ENCODE assay signal across 20 cellular contexts in the genomic region with DNA sequence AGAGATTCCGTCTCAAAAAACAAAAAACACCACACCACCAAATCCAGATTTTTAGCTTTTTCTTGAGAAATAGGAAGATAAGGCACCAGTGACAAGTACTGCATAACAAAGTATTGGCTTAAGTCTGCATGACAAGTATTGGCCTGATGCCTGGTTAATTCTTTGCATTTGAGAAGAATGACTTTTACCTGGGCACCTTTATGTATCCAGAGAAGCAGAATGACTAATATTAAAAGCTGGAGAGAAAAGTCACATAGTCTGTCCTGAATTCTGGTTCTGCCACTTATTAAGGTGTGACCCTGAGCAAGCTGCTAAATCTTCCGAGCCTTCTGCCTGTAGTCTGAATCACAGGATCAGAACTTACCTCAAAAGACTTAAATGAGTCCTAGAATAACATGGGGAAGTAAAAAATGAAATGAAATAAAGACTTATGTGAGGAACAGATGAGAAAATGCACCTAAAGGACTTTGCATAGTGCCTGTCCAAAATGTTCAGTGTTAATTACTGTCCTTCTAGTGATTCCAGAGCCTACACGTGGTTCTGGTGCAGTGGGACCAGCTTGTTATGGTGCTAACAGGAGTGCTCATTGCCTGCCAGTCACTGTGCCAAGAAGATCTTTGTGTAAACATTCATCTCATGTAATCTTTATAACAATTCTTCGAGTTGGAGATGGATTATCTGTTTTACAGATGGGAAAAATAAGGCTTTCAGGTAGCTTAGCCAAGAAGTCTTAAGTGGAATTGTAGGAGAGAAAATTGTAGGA. TPM values are rescaled to one million over a fixed set of nuclear protein-coding genes. Genes with fewer than 3 reads are reported as not detected.
DNase-seq lines count a peak whose midpoint lies in the region; ATAC-seq, FAIRE-seq and TF ChIP-seq lines count a peak whose summit lies in the region.
"Had no signal": no experiment of that assay in that cellular context is flagged by ENCODE, and none has a peak within 500 bp of the region (broad histone marks: within the 10 kb centered on the region; RNA-seq: fewer than 3 reads in every experiment).

No MANE protein-coding gene starts in this region.

- TF ChIP-seq EP300 in A549 (IDR thresholded peaks at IDR 0.05), result no peak

- POLR2A ChIA-PET in A549 (lab: Yijun Ruan, JAX), result interaction anchor here (1.0 kb wide), 1 partner anchor 32 kb away, joined by 5 read pairs; a partner anchor contains a TSS
- POLR2A ChIA-PET in PC-9 (lab: Charles Lee; ENCODE audit: unreplicated experiment), result interaction anchor here (1.0 kb wide), 1 partner anchor 32 kb away, joined by 5 read pairs; a partner anchor contains a TSS

- H3K27me3 ChIP-seq in PC-9 (ENCODE audit: insufficient read depth, low read depth), result no peaks in the 10 kb centered on the region
- no peaks in the 10 kb centered on the region for H3K27me3 ChIP-seq in right lobe of liver
- H3K27me3 ChIP-seq: gastroesophageal sphincter had no signal

- H3K9me3 ChIP-seq in A549 (no peaks in the 10 kb centered on the region), PC-9 (ENCODE audit: insufficient read depth, low read depth) (no peaks in the 10 kb centered on the region; the same call in 1 of the 2 replicates), right lobe of liver (no peaks in the 10 kb centered on the region)
- H3K9me3 ChIP-seq: gastroesophageal sphincter had no signal

- H3F3A ChIP-seq in PC-9 (ENCODE audit: insufficient read depth, low read depth), result peaks cover 52% of the 10 kb centered on the region

- H3K9me2 ChIP-seq in PC-9 (ENCODE audit: insufficient read depth), result no peaks in the 10 kb centered on the region

- ATAC-seq in A549, result peak; percentile 58 to 81
- ATAC-seq in right lobe of liver, result peak; percentile 48 to 64 (median 56)
- ATAC-seq: gastroesophageal sphincter, left cardiac atrium had no signal

- H3K36me3 ChIP-seq in PC-9 (ENCODE audit: low read depth) (peaks cover 23% of the 10 kb centered on the region; the same call in 1 of the 2 replicates), right lobe of liver (peaks cover 0 to 26% (median 7%) of the 10 kb centered on the region in 4 donors)

- CTCF ChIA-PET in A549 (lab: Yijun Ruan, JAX) (interaction anchor here (0.7 to 2.9 kb wide), 3 partner anchors 10 to 299 kb away, joined by 3 to 12 read pairs (median 4); no protein-coding TSS in a partner anchor), PC-9 (lab: Charles Lee) (interaction anchor here (0.5 to 1.2 kb wide), 3 partner anchors 26 to 1306 kb away, joined by 4 to 8 read pairs (median 6); no protein-coding TSS in a partner anchor)

- intact Hi-C loops in PC-9 (cut with micrococcal nuclease; ENCODE audit: unreplicated experiment) (no loop called here), right lobe of liver (cut with DNase I) (no loop called here)

- no peaks in the 10 kb centered on the region for H4K20me1 ChIP-seq in PC-9 (ENCODE audit: insufficient read depth)

- no peak for TF ChIP-seq CTCF in A549 (IDR thresholded peaks at IDR 0.05)
- no peak for TF ChIP-seq CTCF in PC-9 (conservative IDR thresholded peaks at IDR 0.05)
- no peak for TF ChIP-seq CTCF in right lobe of liver (IDR thresholded peaks at IDR 0.05)
- TF ChIP-seq CTCF in coronary artery (IDR thresholded peaks at IDR 0.05), result no peak

- H3K4me1 ChIP-seq in A549 (peaks cover 49% of the 10 kb centered on the region), PC-9 (replicated peaks; ENCODE audit: insufficient read depth) (peaks cover 31% of the 10 kb centered on the region), right lobe of liver (peaks cover 0 to 39% (median 0%) of the 10 kb centered on the region in 4 donors)

- no peak for TF ChIP-seq POLR2A in A549 (IDR thresholded peaks at IDR 0.05; ENCODE audit: low read length)
- TF ChIP-seq POLR2A in right lobe of liver (IDR thresholded peaks at IDR 0.05), result no peak

- no peaks in the 10 kb centered on the region for H3K79me2 ChIP-seq in PC-9 (ENCODE audit: low read depth)

- FAIRE-seq in A549 (lab: Jason Lieb, UNC), result no peak

- H3K27ac ChIP-seq in A549 (peak overlapping the region; percentile 59 to 71), PC-9 (peak overlapping the region; percentile 87), epithelial cell of prostate (peak overlapping the region; percentile 82), right lobe of liver (peak overlapping the region in 2 of 3 donors; percentile 6 to 50), caudate nucleus (ENCODE audit: low read depth, low read length) (no peak overlapping the region), coronary artery (peak overlapping the region in 1 of 2 donors; percentile 23)
- H3K27ac ChIP-seq: gastroesophageal sphincter had no signal

- H3K4me3 ChIP-seq in A549 (no peak overlapping the region), PC-9 (no peak overlapping the region), right lobe of liver (no peak overlapping the region), coronary artery (no peak overlapping the region)
- H3K4me3 ChIP-seq: gastroesophageal sphincter had no signal

- peak in 1 of 2 experiments; percentile 55 for DNase-seq in A549 (ENCODE audit: low read depth in 1 of 2, low spot score in 1 of 2)
- peak; percentile 24 to 95 for DNase-seq in PC-9
- DNase-seq in epithelial cell of prostate (ENCODE audit: low read depth, low spot score), result peak; percentile 83
- DNase-seq in right lobe of liver, result no peak
- no peak for DNase-seq in caudate nucleus (lab: John Stamatoyannopoulos, UW)
- DNase-seq in coronary artery (ENCODE audit: low spot score), result no peak
- no peak for DNase-seq in stimulated activated CD4-positive, alpha-beta T cell treated with anti-CD3 and anti-CD28 coated beads, Interleukin-15, amount 100 ng/mL, for 24 hours
- no peak for DNase-seq in RKO (ENCODE audit: low spot score)
- DNase-seq: activated CD4-positive, alpha-beta T cell treated with anti-CD3 and anti-CD28 coated beads, Interleukin-2, amount 50 U/mL, for 48 hours; activated T-cell treated with anti-CD3 and anti-CD28 coated beads for 4 hours; CD4-positive, CD25-positive, alpha-beta regulatory T cell; HFFc6; left cardiac atrium; midbrain; MV-4-11; NCI-H1930; nephron progenitor cell; NK-92 treated with Interleukin-12 subunit alpha and Interleukin-12 subunit beta, amount 100 ng/mL, for 24 hours; substantia nigra had no signal

- no TSS peak for BruUV-seq in PC-9 (replicated peaks; lab: Mats Ljungman, UMichigan)

- peak overlapping the region; percentile 44; the same call in 1 of the 2 replicates for H2AFZ ChIP-seq in PC-9

- H3K4me2 ChIP-seq in A549 (peak overlapping the region; percentile 20; the same call in 2 of the 3 replicates), PC-9 (peak overlapping the region; percentile 50)

- no peak for TF ChIP-seq RAD21 in A549 (conservative IDR thresholded peaks at IDR 0.05 in 1 of 2, IDR thresholded peaks at IDR 0.05 in 1 of 2)

- 34% methylated on average over 4 of the region's 4 CpGs for WGBS in A549 (ENCODE audit: missing lambda C conversion rate)
- 46% methylated on average over 2 of the region's 4 CpGs for WGBS in right lobe of liver (ENCODE audit: insufficient coverage, low coverage, low lambda C conversion rate, missing lambda C conversion rate)

TF ChIP-seq in A549, 52 proteins besides CTCF, POLR2A, EP300 and RAD21 (continues in another document):
- TF ChIP-seq, protein P1, sequence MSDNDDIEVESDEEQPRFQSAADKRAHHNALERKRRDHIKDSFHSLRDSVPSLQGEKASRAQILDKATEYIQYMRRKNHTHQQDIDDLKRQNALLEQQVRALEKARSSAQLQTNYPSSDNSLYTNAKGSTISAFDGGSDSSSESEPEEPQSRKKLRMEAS (IDR thresholded peaks at IDR 0.05), result 0 out of 2 replicates have a peak, but pooled peaks have one; percentile 47
- TF ChIP-seq BHLHE40 (IDR thresholded peaks at IDR 0.05; ENCODE audit: low read depth, low read length), result no peak
- no peak for TF ChIP-seq ZC3H11A (IDR thresholded peaks at IDR 0.05)
- TF ChIP-seq GATA3 (IDR thresholded peaks at IDR 0.05; ENCODE audit: borderline replicate concordance), result no peak
- TF ChIP-seq HDAC2 (IDR thresholded peaks at IDR 0.05), result no peak
- TF ChIP-seq JUNB (IDR thresholded peaks at IDR 0.05), result no peak
- TF ChIP-seq ESRRA (IDR thresholded peaks at IDR 0.05; ENCODE audit: borderline replicate concordance, low read length), result no peak
- no peak for TF ChIP-seq KDM1A (IDR thresholded peaks at IDR 0.05; ENCODE audit: low read depth)
- 0 out of 2 replicates have a peak, but pooled peaks have one; percentile 54 for TF ChIP-seq TP53 (CRISPR knock-in tag; IDR thresholded peaks at IDR 0.05)
- no peak for TF ChIP-seq FOSL2 (IDR thresholded peaks at IDR 0.05)
- TF ChIP-seq FOSL2 (CRISPR knock-in tag; IDR thresholded peaks at IDR 0.05), result no peak
- TF ChIP-seq JUN (IDR thresholded peaks at IDR 0.05), result no peak; a peak in 1 of 5 replicates
- no peak for TF ChIP-seq MYC (IDR thresholded peaks at IDR 0.05; ENCODE audit: borderline replicate concordance, low read length)
- TF ChIP-seq RNF2 (IDR thresholded peaks at IDR 0.05; ENCODE audit: borderline replicate concordance, low read depth), result no peak
- TF ChIP-seq CEBPB (IDR thresholded peaks at IDR 0.05), result no peak
- no peak for TF ChIP-seq HOXB13 (CRISPR knock-in tag; IDR thresholded peaks at IDR 0.05; ENCODE audit: low read depth)

RNA-seq across cellular contexts. Expression of a gene that starts 31.6 kb away (rescaled TPM):
- polyA plus RNA-seq in A549 (2011; rRNA removed) (417 and 610 TPM in 2 replicates), A549 (2017; fragmentation: RNase III; extraction: RNeasy Plus Mini Kit Qiagen cat#74134 plus additional on column Dnase treatment) (597 to 691 TPM (median 679 TPM) in 3 replicates)
- 219 and 276 TPM in 2 replicates for polyA plus RNA-seq in A549 (2012; cell fraction: cytosol; rRNA removed)
- 133 and 438 TPM in 2 replicates for polyA plus RNA-seq in A549 (2012; cell fraction: nucleus; rRNA removed)
- polyA minus RNA-seq in A549 (2011; rRNA and poly(A)+ RNA removed), result 250 and 294 TPM in 2 replicates
- total RNA-seq in PC-9 (2021) (88.6 and 98.5 TPM in 2 replicates), right lobe of liver (100 to 1,000 TPM; 134 to 647 (median 244) TPM)

RNA-seq across cellular contexts. Expression of a gene that starts 36.8 kb away (rescaled TPM):
- polyA plus RNA-seq in A549 (2011; rRNA removed) (16.0 and 22.3 TPM in 2 replicates), A549 (2017; fragmentation: RNase III; extraction: RNeasy Plus Mini Kit Qiagen cat#74134 plus additional on column Dnase treatment) (11.3 to 14.5 TPM (median 12.9 TPM) in 3 replicates)
- polyA plus RNA-seq in A549 (2012; cell fraction: cytosol; rRNA removed), result 7.5 and 8.6 TPM in 2 replicates
- 3.2 and 4.7 TPM in 2 replicates for polyA plus RNA-seq in A549 (2012; cell fraction: nucleus; rRNA removed)
- polyA minus RNA-seq in A549 (2011; rRNA and poly(A)+ RNA removed), result 4.0 and 4.7 TPM in 2 replicates
- total RNA-seq in PC-9 (2021) (16.3 and 16.4 TPM in 2 replicates), right lobe of liver (10 to 100 TPM in 4 of 6 experiments, 1 to 10 TPM in 2; 7.0 to 20.4 (median 13.1) TPM)

RNA-seq across cellular contexts. Expression of a gene that starts 36.9 kb away (rescaled TPM):
- 897 and 1,263 TPM in 2 replicates for polyA plus RNA-seq in A549 (2011; rRNA removed)
- polyA plus RNA-seq in A549 (2012; cell fraction: cytosol; rRNA removed), result 450 and 468 TPM in 2 replicates
- 128 and 270 TPM in 2 replicates for polyA plus RNA-seq in A549 (2012; cell fraction: nucleus; rRNA removed)
- 785 to 851 TPM (median 786 TPM) in 3 replicates for polyA plus RNA-seq in A549 (2017; fragmentation: RNase III; extraction: RNeasy Plus Mini Kit Qiagen cat#74134 plus additional on column Dnase treatment)
- polyA minus RNA-seq in A549 (2011; rRNA and poly(A)+ RNA removed), result 64.6 and 84.5 TPM in 2 replicates
- total RNA-seq in PC-9 (2021), result 792 and 1,023 TPM in 2 replicates
- total RNA-seq in right lobe of liver, result 1,000 to 10,000 TPM in 2 of 6 experiments, 100 to 1,000 TPM in 4; 353 to 1,546 (median 454) TPM

Comparison
In these comparisons a context has a peak if more than half of its experiments do, and no peak if none do; other contexts are left out.
1. DNase-seq: peak in PC-9 (2 of 2) and epithelial cell of prostate (single experiment); none in right lobe of liver (0 of 3), caudate nucleus (0 of 61), coronary artery (single experiment), stimulated activated CD4-positive, alpha-beta T cell treated with anti-CD3 and anti-CD28 coated beads, Interleukin-15, amount 100 ng/mL, for 24 hours (single experiment) and RKO (single experiment).